In genomic region chr17:77332981-77333685, GRCh38 we compare ENCODE assay signal across 1 cellular context.
TF ChIP-seq lines count a peak whose summit lies in the region.

No MANE protein-coding gene starts in this region.

TF ChIP-seq in GM12878, 131 proteins besides CTCF, POLR2A, EP300 and RAD21 (continued from another document):
- TF ChIP-seq ATF2 (IDR thresholded peaks at IDR 0.05; ENCODE audit: low read length), result 0 out of 2 replicates have a peak, but pooled peaks have one; percentile 34
- peak; percentile 39; the same call in 1 of the 2 replicates for TF ChIP-seq RELB (IDR thresholded peaks at IDR 0.05; ENCODE audit: low read depth)
- peak; percentile 68 for TF ChIP-seq RUNX3 (IDR thresholded peaks at IDR 0.05; ENCODE audit: low read length)
- TF ChIP-seq SIX5 (IDR thresholded peaks at IDR 0.05; ENCODE audit: low read depth, low read length, severe bottlenecking), result no peak
- TF ChIP-seq ATF7 (IDR thresholded peaks at IDR 0.05; ENCODE audit: low read depth), result peak; percentile 45
- no peak for TF ChIP-seq MYB (IDR thresholded peaks at IDR 0.05; ENCODE audit: borderline replicate concordance, low read depth, low read length)
- TF ChIP-seq JUNB (IDR thresholded peaks at IDR 0.05), result peak; percentile 30; the same call in 1 of the 2 replicates
- TF ChIP-seq CREM (IDR thresholded peaks at IDR 0.05; ENCODE audit: low read depth), result no peak
- peak; percentile 27; the same call in 1 of the 2 replicates for TF ChIP-seq SMARCA5 (IDR thresholded peaks at IDR 0.05)
- TF ChIP-seq ZBED1 (IDR thresholded peaks at IDR 0.05; ENCODE audit: borderline replicate concordance), result no peak
- peak; percentile 58 for TF ChIP-seq MTA2 (IDR thresholded peaks at IDR 0.05; ENCODE audit: low read depth)
- TF ChIP-seq TARDBP (IDR thresholded peaks at IDR 0.05; ENCODE audit: borderline replicate concordance), result no peak
- no peak for TF ChIP-seq PML (IDR thresholded peaks at IDR 0.05; ENCODE audit: low read length)
- TF ChIP-seq PKNOX1 (IDR thresholded peaks at IDR 0.05), result peak; percentile 77
- no peak for TF ChIP-seq CHD2 (IDR thresholded peaks at IDR 0.05; ENCODE audit: borderline replicate concordance, low read depth, low read length)
